Comparison of ENCODE assay signal across 9 cellular contexts in the genomic region with DNA sequence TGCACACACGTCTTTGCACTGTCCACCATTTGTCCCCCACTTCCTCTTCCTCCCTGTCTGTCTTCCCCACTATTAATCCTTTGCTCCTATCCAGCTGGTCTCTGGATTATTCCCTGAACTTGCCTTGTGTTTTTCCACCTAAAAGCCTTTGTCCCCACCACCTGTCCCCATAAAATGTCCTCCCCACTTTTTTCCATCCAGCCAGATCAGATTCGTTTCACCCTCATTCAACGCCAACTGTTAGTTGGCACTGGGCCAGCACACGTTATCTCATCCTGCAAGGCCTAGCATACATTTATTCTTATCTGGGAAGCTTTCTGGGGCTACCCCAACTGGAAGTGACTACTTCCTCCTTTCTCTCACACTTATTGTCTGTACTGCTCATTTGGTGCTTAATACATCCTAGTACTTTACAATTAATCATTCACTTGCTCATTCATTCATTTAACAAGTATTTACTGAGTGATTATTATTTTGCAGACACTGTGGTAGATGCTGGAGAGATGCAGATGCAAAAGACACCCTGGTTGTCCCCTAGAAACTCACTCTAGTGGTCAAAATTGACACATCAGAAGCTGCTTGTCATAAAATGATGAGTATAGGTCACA.
DNase-seq lines count a peak whose midpoint lies in the region; ATAC-seq, FAIRE-seq and TF ChIP-seq lines count a peak whose summit lies in the region.
"Had no signal": no experiment of that assay in that cellular context is flagged by ENCODE, and none has a peak within 500 bp of the region (broad histone marks: within the 10 kb centered on the region; RNA-seq: fewer than 3 reads in every experiment).

No MANE protein-coding gene starts in this region.

- no peaks in the 10 kb centered on the region for H3K79me2 ChIP-seq in K562 (ENCODE audit: control insufficient read depth, insufficient read depth, low read length)

- intact Hi-C loops in K562 (cut with micrococcal nuclease): loop anchor here (1.0 to 2.0 kb wide), 2 partner anchors 15 to 117 kb away; no protein-coding TSS in a partner anchor

- H3K4me3 Mint-ChIP-seq in nephron progenitor cell: no peak overlapping the region
- H3K4me3 Mint-ChIP-seq: CD4-positive, CD25-positive, alpha-beta regulatory T cell had no signal

- H3K4me2 ChIP-seq in K562 (ENCODE audit: insufficient read depth, low read length): peak overlapping the region; percentile 64

- H3K36me3 Mint-ChIP-seq in nephron progenitor cell (ENCODE audit: low read depth): no peaks in the 10 kb centered on the region
- H3K36me3 Mint-ChIP-seq: CD4-positive, CD25-positive, alpha-beta regulatory T cell had no signal

- POLR2A ChIA-PET in HEK293 (lab: Yijun Ruan, JAX): no interaction called here
- POLR2A ChIA-PET in K562 (lab: Yijun Ruan, JAX): interaction anchor here (0.6 to 1.6 kb wide), 5 partner anchors 9 to 522 kb away, joined by 3 to 9 read pairs (median 5); no protein-coding TSS in a partner anchor

- H3K9me3 Mint-ChIP-seq in nephron progenitor cell: no peaks in the 10 kb centered on the region

- peak; percentile 97 for TF ChIP-seq EP300 in K562 (IDR thresholded peaks at IDR 0.05; ENCODE audit: low read length)

- H3K9me1 ChIP-seq in K562 (ENCODE audit: control insufficient read depth, insufficient read depth, low read length): no peaks in the 10 kb centered on the region

- H3K4me3 ChIP-seq in HEK293 (ENCODE audit: low read depth, low read length) (no peak overlapping the region), K562 (no peak overlapping the region; the same call in 1 of the 2 replicates)

- peaks cover 6% of the 10 kb centered on the region for H3K4me1 Mint-ChIP-seq in nephron progenitor cell
- H3K4me1 Mint-ChIP-seq: CD4-positive, CD25-positive, alpha-beta regulatory T cell had no signal

- no peak for TF ChIP-seq POLR2A in K562 (conservative IDR thresholded peaks at IDR 0.05)

- CTCF ChIA-PET in HEK293 (lab: Yijun Ruan, JAX) (interaction anchor here (0.8 kb wide), 1 partner anchor 142 kb away, joined by 3 read pairs; no protein-coding TSS in a partner anchor), K562 (lab: Yijun Ruan, JAX; ENCODE audit: low intra/inter-chr PET ratio) (no interaction called here)

- no peak for TF ChIP-seq CTCF in HEK293 (tag by site-specific recombination; IDR thresholded peaks at IDR 0.05)
- TF ChIP-seq CTCF in K562 (IDR thresholded peaks at IDR 0.05 in 2 of 3, conservative IDR thresholded peaks at IDR 0.05 in 1 of 3; ENCODE audit: insufficient read depth in 2 of 3, low read depth in 1 of 3, low read length in 3 of 3): peak in 1 of 3 experiments; percentile 32; a peak in 1 of 6 replicates
- no peak for TF ChIP-seq CTCF in nephron progenitor cell (IDR thresholded peaks at IDR 0.05)

- no peaks in the 10 kb centered on the region for H3K9me3 ChIP-seq in HEK293 (ENCODE audit: control insufficient read depth, insufficient read depth, low read depth, low read length)
- H3K9me3 ChIP-seq in K562 (replicated peaks; ENCODE audit: control insufficient read depth, insufficient read depth, low read depth, low read length): no peaks in the 10 kb centered on the region; the same call in 1 of the 2 replicates

- no peak overlapping the region for H3K27ac Mint-ChIP-seq in nephron progenitor cell
- H3K27ac Mint-ChIP-seq: CD4-positive, CD25-positive, alpha-beta regulatory T cell had no signal

- peak in 1 of 2 experiments; percentile 73; a peak in 3 of 4 replicates for TF ChIP-seq RAD21 in K562 (CRISPR knock-in tag; conservative IDR thresholded peaks at IDR 0.05 in 1 of 2, IDR thresholded peaks at IDR 0.05 in 1 of 2)

- H3K27me3 ChIP-seq in K562 (ENCODE audit: control insufficient read depth in 2 of 2, insufficient read depth in 2 of 2, low read length in 2 of 2): no peaks in the 10 kb centered on the region

- DNase-seq in DMS 273 treated with DMSO at 0.1 percent for 48 hours (lab: John Stamatoyannopoulos, UW): peak; percentile 57
- peak; percentile 54 for DNase-seq in NCI-H128 (lab: John Stamatoyannopoulos, UW; ENCODE audit: unreplicated experiment)
- DNase-seq in K562 (ENCODE audit: extremely low read depth in 1 of 4, low spot score in 3 of 4): peak; percentile 67 to 97 (median 75)
- DNase-seq in nephron progenitor cell: no peak
- DNase-seq in stimulated activated CD4-positive, alpha-beta T cell treated with anti-CD3 and anti-CD28 coated beads, Interleukin-4, amount 100 ng/mL, for 24 hours: no peak
- no peak for DNase-seq in GM19238 (ENCODE audit: insufficient read length, low spot score)
- DNase-seq: CD4-positive, CD25-positive, alpha-beta regulatory T cell had no signal

- peak; percentile 73 for ATAC-seq in K562
- no peak for ATAC-seq in HG03045 (IDR thresholded peaks at IDR 0.05; ENCODE audit: unreplicated experiment)

- peak overlapping the region; percentile 41 for H2AFZ ChIP-seq in K562 (ENCODE audit: low read depth, low read length)

- no peaks in the 10 kb centered on the region for H4K20me1 ChIP-seq in K562 (replicated peaks; ENCODE audit: control insufficient read depth, insufficient read depth, low read length)

- no TSS peak for BruUV-seq in K562 (replicated peaks; lab: Mats Ljungman, UMichigan)

- peak overlapping the region in 1 of 2 experiments; percentile 24; a peak in 2 of 4 replicates for H3K9ac ChIP-seq in K562 (ENCODE audit: insufficient read depth in 1 of 2, low read depth in 2 of 2, low read length in 2 of 2)

- H3K27ac ChIP-seq in HEK293 (ENCODE audit: extremely low read depth, low read depth, low read length): no peak overlapping the region
- H3K27ac ChIP-seq in K562 (ENCODE audit: extremely low read depth, low read depth, low read length): peak overlapping the region; percentile 62

- peak; percentile 92 for FAIRE-seq in K562 (lab: Jason Lieb, UNC)

- in situ Hi-C loops in K562 (cut with MboI): no loop called here

- no peaks in the 10 kb centered on the region for H3K36me3 ChIP-seq in HEK293 (ENCODE audit: control insufficient read depth in 2 of 2, insufficient read depth in 1 of 2, low read length in 2 of 2)
- no peaks in the 10 kb centered on the region for H3K36me3 ChIP-seq in K562 (ENCODE audit: control insufficient read depth, insufficient read depth, low read length)

- H3K27me3 Mint-ChIP-seq in nephron progenitor cell (ENCODE audit: low read depth, poor library complexity): peaks cover 9% of the 10 kb centered on the region

- H3K4me1 ChIP-seq in HEK293 (ENCODE audit: control insufficient read depth, insufficient read depth, low read length) (no peaks in the 10 kb centered on the region), K562 (replicated peaks in 1 of 2; ENCODE audit: control insufficient read depth in 2 of 2, insufficient read depth in 2 of 2, low read length in 2 of 2) (peaks cover 31 to 56% of the 10 kb centered on the region in 2 experiments)

- 0% methylated on average over 4 of the region's 4 CpGs for WGBS in K562 (ENCODE audit: insufficient coverage, low coverage, missing lambda C conversion rate)

TF ChIP-seq in HEK293, 187 proteins besides CTCF, POLR2A, EP300 and RAD21 (continues in another document):
- 0 out of 2 replicates have a peak, but pooled peaks have one; percentile 57 for TF ChIP-seq ZNF112 (tag by site-specific recombination; IDR thresholded peaks at IDR 0.05)
- no peak for TF ChIP-seq KLF16 (tag by site-specific recombination; IDR thresholded peaks at IDR 0.05)
- TF ChIP-seq, protein P1, sequence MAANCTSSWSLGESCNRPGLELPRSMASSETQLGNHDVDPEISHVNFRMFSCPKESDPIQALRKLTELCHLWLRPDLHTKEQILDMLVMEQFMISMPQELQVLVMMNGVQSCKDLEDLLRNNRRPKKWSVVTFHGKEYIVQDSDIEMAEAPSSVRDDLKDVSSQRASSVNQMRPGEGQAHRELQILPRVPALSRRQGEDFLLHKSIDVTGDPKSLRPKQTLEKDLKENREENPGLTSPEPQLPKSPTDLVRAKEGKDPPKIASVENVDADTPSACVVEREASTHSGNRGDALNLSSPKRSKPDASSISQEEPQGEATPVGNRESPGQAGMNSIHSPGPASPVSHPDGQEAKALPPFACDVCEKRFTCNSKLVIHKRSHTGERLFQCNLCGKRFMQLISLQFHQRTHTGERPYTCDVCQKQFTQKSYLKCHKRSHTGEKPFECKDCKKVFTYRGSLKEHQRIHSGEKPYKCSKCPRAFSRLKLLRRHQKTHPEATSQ (tag by site-specific recombination; IDR thresholded peaks at IDR 0.05): no peak

TF ChIP-seq in K562, 482 proteins besides CTCF, POLR2A, EP300 and RAD21 (continues in another document):
- TF ChIP-seq, protein P2, sequence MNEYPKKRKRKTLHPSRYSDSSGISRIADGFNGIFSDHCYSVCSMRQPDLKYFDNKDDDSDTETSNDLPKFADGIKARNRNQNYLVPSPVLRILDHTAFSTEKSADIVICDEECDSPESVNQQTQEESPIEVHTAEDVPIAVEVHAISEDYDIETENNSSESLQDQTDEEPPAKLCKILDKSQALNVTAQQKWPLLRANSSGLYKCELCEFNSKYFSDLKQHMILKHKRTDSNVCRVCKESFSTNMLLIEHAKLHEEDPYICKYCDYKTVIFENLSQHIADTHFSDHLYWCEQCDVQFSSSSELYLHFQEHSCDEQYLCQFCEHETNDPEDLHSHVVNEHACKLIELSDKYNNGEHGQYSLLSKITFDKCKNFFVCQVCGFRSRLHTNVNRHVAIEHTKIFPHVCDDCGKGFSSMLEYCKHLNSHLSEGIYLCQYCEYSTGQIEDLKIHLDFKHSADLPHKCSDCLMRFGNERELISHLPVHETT (CRISPR knock-in tag; conservative IDR thresholded peaks at IDR 0.05 in 1 of 2, IDR thresholded peaks at IDR 0.05 in 1 of 2): peak in 1 of 2 experiments; percentile 85; a peak in 1 of 4 replicates
- peak; percentile 84; the same call in 1 of the 2 replicates for TF ChIP-seq ZNF584 (CRISPR knock-in tag; IDR thresholded peaks at IDR 0.05; ENCODE audit: low read depth)
- TF ChIP-seq, protein P3, sequence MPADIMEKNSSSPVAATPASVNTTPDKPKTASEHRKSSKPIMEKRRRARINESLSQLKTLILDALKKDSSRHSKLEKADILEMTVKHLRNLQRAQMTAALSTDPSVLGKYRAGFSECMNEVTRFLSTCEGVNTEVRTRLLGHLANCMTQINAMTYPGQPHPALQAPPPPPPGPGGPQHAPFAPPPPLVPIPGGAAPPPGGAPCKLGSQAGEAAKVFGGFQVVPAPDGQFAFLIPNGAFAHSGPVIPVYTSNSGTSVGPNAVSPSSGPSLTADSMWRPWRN (IDR thresholded peaks at IDR 0.05; ENCODE audit: low read depth): peak; percentile 79

Comparison
In these comparisons a context has a peak if more than half of its experiments do, and no peak if none do; other contexts are left out.
1. DNase-seq: peak in DMS 273 treated with DMSO at 0.1 percent for 48 hours (single experiment), NCI-H128 (single experiment) and K562 (4 of 4); none in nephron progenitor cell (single experiment), stimulated activated CD4-positive, alpha-beta T cell treated with anti-CD3 and anti-CD28 coated beads, Interleukin-4, amount 100 ng/mL, for 24 hours (single experiment) and GM19238 (single experiment).